12 cellular contexts compared by ENCODE assay signal in the genomic region with DNA sequence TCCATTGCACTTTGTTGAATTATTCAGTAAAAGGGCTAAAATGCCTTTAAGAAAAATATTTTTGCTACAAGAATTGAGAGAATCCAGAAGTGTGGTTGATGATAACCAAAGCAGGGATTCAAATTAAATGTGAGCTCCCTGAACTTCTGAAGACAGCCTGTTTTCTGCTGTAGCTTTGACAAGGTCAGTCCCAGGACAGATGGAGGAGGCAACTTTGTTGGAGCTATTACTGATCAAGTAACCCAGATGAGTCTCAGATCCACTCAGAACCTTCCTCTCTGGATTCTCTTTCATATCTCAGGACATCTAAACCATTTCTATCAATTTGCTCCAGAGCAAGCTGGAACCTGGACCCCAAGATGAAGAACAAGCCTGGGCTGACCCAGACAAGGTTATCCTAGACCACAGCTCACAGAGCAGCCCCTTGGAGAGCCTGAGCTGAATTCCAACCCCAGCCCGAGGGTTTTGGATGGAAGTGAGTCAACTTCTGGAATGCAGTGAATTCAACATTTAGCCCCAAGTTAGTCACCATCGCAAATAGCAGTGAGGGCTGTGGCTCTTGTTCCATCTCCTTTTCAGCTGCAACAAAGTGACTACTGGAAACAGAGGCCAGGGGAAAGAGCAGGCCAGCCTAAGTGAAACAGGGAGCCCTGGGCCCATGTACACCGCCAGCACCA.
DNase-seq lines count a peak whose midpoint lies in the region; ATAC-seq and TF ChIP-seq lines count a peak whose summit lies in the region.
"Had no signal": no experiment of that assay in that cellular context is flagged by ENCODE, and none has a peak within 500 bp of the region (broad histone marks: within the 10 kb centered on the region; RNA-seq: fewer than 3 reads in every experiment).

No MANE protein-coding gene starts in this region.

- H3K9ac ChIP-seq in liver (ENCODE audit: low read depth in 1 of 2, low read length in 2 of 2): no peak overlapping the region
- no peak overlapping the region for H3K9ac ChIP-seq in colonic mucosa (ENCODE audit: low read depth in 2 of 2, low read length in 2 of 2)

- peak overlapping the region; percentile 90 for H3K27ac Mint-ChIP-seq in chondrocyte (ENCODE audit: unreplicated experiment)
- H3K27ac Mint-ChIP-seq: CD4-positive, alpha-beta T cell had no signal

- no peaks in the 10 kb centered on the region for H3K27me3 ChIP-seq in AG04450 (ENCODE audit: control insufficient read depth, insufficient read depth, low read length)
- no peaks in the 10 kb centered on the region for H3K27me3 ChIP-seq in liver (ENCODE audit: control insufficient read depth in 4 of 4, insufficient read depth in 4 of 4, low read length in 3 of 4)
- no peaks in the 10 kb centered on the region for H3K27me3 ChIP-seq in colonic mucosa

- peaks cover under 1% of the 10 kb centered on the region for H3K9me3 Mint-ChIP-seq in chondrocyte (ENCODE audit: low read depth)
- H3K9me3 Mint-ChIP-seq: CD4-positive, alpha-beta T cell had no signal

- intact Hi-C loops in colonic mucosa (cut with DNase I): no loop called here

- H3K36me3 ChIP-seq in liver (ENCODE audit: control insufficient read depth in 4 of 4, insufficient read depth in 3 of 4, low read depth in 1 of 4, low read length in 3 of 4) (no peaks in the 10 kb centered on the region), colonic mucosa (no peaks in the 10 kb centered on the region)
- H3K36me3 ChIP-seq: WERI-Rb-1 had no signal

- peak in 1 of 2 donors; percentile 6 for TF ChIP-seq RAD21 in liver (IDR thresholded peaks at IDR 0.05)

- POLR2A ChIA-PET in AG04450 (lab: Yijun Ruan, JAX): interaction anchor here (0.6 to 1.8 kb wide), 6 partner anchors 13 to 221 kb away, joined by 3 to 11 read pairs (median 3); no protein-coding TSS in a partner anchor

- H3K27ac ChIP-seq in AG04450 (ENCODE audit: low read depth, low read length) (peak overlapping the region; percentile 95), liver (ENCODE audit: low read depth in 1 of 2, low read length in 2 of 2) (peak overlapping the region in 1 of 2 donors; percentile 7), caudate nucleus (ENCODE audit: low read depth, low read length) (no peak overlapping the region), colonic mucosa (no peak overlapping the region)
- H3K27ac ChIP-seq: WERI-Rb-1 had no signal

- H3K4me3 ChIP-seq in AG04450 (ENCODE audit: low read depth, low read length): no peak overlapping the region
- H3K4me3 ChIP-seq in liver (ENCODE audit: low read depth in 1 of 3, low read length in 3 of 3): no peak overlapping the region
- H3K4me3 ChIP-seq in colonic mucosa: no peak overlapping the region

- peaks cover 64% of the 10 kb centered on the region for H3K4me1 Mint-ChIP-seq in chondrocyte (ENCODE audit: low read depth)

- ATAC-seq in GM21423 (IDR thresholded peaks at IDR 0.05; ENCODE audit: unreplicated experiment): no peak

- 86% methylated on average over 3 of the region's 3 CpGs for WGBS in liver

- no peaks in the 10 kb centered on the region for H3K27me3 Mint-ChIP-seq in chondrocyte (ENCODE audit: low read depth)

- H3K36me3 Mint-ChIP-seq in chondrocyte (ENCODE audit: low read depth): no peaks in the 10 kb centered on the region

- DNase-seq in AG04450 (ENCODE audit: low read depth, low spot score) (peak; percentile 84), LHCN-M2 (ENCODE audit: low read depth) (peak; percentile 98), chondrocyte (ENCODE audit: low spot score) (no peak), MV-4-11 (lab: John Stamatoyannopoulos, UW) (no peak), caudate nucleus (lab: John Stamatoyannopoulos, UW) (no peak), colonic mucosa (no peak)
- DNase-seq: CD4-positive, alpha-beta T cell; midbrain; NCI-H2029 treated with DMSO at 0.1 percent for 48 hours; WERI-Rb-1 had no signal

- TF ChIP-seq CTCF in AG04450 (IDR thresholded peaks at IDR 0.05; ENCODE audit: low read depth, low read length) (no peak), chondrocyte (IDR thresholded peaks at IDR 0.05) (no peak), liver (IDR thresholded peaks at IDR 0.05; ENCODE audit: low read depth, low read length, missing input control) (no peak), colonic mucosa (IDR thresholded peaks at IDR 0.05) (no peak)

- CTCF ChIA-PET in AG04450 (lab: Charles Lee): interaction anchor here (1.5 kb wide), 1 partner anchor 231 kb away, joined by 4 read pairs; no protein-coding TSS in a partner anchor

- peak overlapping the region; percentile 7 for H3K4me3 Mint-ChIP-seq in chondrocyte (ENCODE audit: unreplicated experiment)
- H3K4me3 Mint-ChIP-seq: CD4-positive, alpha-beta T cell had no signal

- H3K4me1 ChIP-seq in liver (ENCODE audit: control insufficient read depth in 4 of 4, insufficient read depth in 4 of 4, low read length in 3 of 4): no peaks in the 10 kb centered on the region
- H3K4me1 ChIP-seq in colonic mucosa: no peaks in the 10 kb centered on the region

- H3K9me3 ChIP-seq in AG04450 (ENCODE audit: control insufficient read depth, insufficient read depth, low read length): no peaks in the 10 kb centered on the region
- H3K9me3 ChIP-seq in liver (ENCODE audit: control insufficient read depth in 4 of 4, low read length in 3 of 4): no peaks in the 10 kb centered on the region
- no peaks in the 10 kb centered on the region for H3K9me3 ChIP-seq in colonic mucosa

TF ChIP-seq in liver, 16 proteins besides CTCF, POLR2A, EP300 and RAD21:
- no peak for TF ChIP-seq HNF4G (IDR thresholded peaks at IDR 0.05)
- peak; percentile 15 to 33 for TF ChIP-seq RXRA (IDR thresholded peaks at IDR 0.05)
- TF ChIP-seq, protein P1, sequence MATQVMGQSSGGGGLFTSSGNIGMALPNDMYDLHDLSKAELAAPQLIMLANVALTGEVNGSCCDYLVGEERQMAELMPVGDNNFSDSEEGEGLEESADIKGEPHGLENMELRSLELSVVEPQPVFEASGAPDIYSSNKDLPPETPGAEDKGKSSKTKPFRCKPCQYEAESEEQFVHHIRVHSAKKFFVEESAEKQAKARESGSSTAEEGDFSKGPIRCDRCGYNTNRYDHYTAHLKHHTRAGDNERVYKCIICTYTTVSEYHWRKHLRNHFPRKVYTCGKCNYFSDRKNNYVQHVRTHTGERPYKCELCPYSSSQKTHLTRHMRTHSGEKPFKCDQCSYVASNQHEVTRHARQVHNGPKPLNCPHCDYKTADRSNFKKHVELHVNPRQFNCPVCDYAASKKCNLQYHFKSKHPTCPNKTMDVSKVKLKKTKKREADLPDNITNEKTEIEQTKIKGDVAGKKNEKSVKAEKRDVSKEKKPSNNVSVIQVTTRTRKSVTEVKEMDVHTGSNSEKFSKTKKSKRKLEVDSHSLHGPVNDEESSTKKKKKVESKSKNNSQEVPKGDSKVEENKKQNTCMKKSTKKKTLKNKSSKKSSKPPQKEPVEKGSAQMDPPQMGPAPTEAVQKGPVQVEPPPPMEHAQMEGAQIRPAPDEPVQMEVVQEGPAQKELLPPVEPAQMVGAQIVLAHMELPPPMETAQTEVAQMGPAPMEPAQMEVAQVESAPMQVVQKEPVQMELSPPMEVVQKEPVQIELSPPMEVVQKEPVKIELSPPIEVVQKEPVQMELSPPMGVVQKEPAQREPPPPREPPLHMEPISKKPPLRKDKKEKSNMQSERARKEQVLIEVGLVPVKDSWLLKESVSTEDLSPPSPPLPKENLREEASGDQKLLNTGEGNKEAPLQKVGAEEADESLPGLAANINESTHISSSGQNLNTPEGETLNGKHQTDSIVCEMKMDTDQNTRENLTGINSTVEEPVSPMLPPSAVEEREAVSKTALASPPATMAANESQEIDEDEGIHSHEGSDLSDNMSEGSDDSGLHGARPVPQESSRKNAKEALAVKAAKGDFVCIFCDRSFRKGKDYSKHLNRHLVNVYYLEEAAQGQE (IDR thresholded peaks at IDR 0.05): no peak
- peak; percentile 75 for TF ChIP-seq NR2F2 (IDR thresholded peaks at IDR 0.05)
- no peak for TF ChIP-seq JUND (IDR thresholded peaks at IDR 0.05)
- TF ChIP-seq SP1 (IDR thresholded peaks at IDR 0.05): peak; percentile 34
- TF ChIP-seq, protein P2, sequence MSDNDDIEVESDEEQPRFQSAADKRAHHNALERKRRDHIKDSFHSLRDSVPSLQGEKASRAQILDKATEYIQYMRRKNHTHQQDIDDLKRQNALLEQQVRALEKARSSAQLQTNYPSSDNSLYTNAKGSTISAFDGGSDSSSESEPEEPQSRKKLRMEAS (IDR thresholded peaks at IDR 0.05): no peak

Comparison
In these comparisons a context has a peak if more than half of its experiments do, and no peak if none do; other contexts are left out.
1. DNase-seq: peak in AG04450 (single experiment) and LHCN-M2 (single experiment); none in chondrocyte (single experiment), MV-4-11 (single experiment), caudate nucleus (0 of 61) and colonic mucosa (single experiment).